Comparison of ENCODE assay signal across 23 cellular contexts in genomic region chr16:78034530-78034929, GRCh38. TPM values are rescaled to one million over a fixed set of nuclear protein-coding genes. Genes with fewer than 3 reads are reported as not detected.
DNase-seq lines count a peak whose midpoint lies in the region; TF ChIP-seq lines count a peak whose summit lies in the region.
"Had no signal": no experiment of that assay in that cellular context is flagged by ENCODE, and none has a peak within 500 bp of the region (broad histone marks: within the 10 kb centered on the region; RNA-seq: fewer than 3 reads in every experiment).

No MANE protein-coding gene starts in this region.

- no peaks in the 10 kb centered on the region for H3K9me3 Mint-ChIP-seq in activated CD4-positive, alpha-beta T cell treated with anti-CD3 and anti-CD28 coated beads, Interleukin-2, amount 10 ng/mL, durations not matched to agents 24 days and 14 days
- H3K9me3 Mint-ChIP-seq: natural killer cell had no signal

- H3K4me3 Mint-ChIP-seq in activated CD4-positive, alpha-beta T cell treated with anti-CD3 and anti-CD28 coated beads, Interleukin-2, amount 10 ng/mL, durations not matched to agents 24 days and 14 days: no peak overlapping the region
- H3K4me3 Mint-ChIP-seq: IgD-negative memory B cell, natural killer cell had no signal

- intact Hi-C loops in activated CD4-positive, alpha-beta T cell treated with anti-CD3 and anti-CD28 coated beads, Interleukin-2, amount 10 ng/mL, durations not matched to agents 24 days and 14 days (cut with micrococcal nuclease): no loop called here

- no peak for TF ChIP-seq CTCF in GM20000 (IDR thresholded peaks at IDR 0.05; ENCODE audit: extremely low read depth, missing control alignments)

- H3K4me1 Mint-ChIP-seq in activated CD4-positive, alpha-beta T cell treated with anti-CD3 and anti-CD28 coated beads, Interleukin-2, amount 10 ng/mL, durations not matched to agents 24 days and 14 days: peaks cover 14% of the 10 kb centered on the region
- H3K4me1 Mint-ChIP-seq: IgD-negative memory B cell, natural killer cell had no signal

- H3K36me3 Mint-ChIP-seq in activated CD4-positive, alpha-beta T cell treated with anti-CD3 and anti-CD28 coated beads, Interleukin-2, amount 10 ng/mL, durations not matched to agents 24 days and 14 days (ENCODE audit: low read depth): no peaks in the 10 kb centered on the region
- H3K36me3 Mint-ChIP-seq: IgD-negative memory B cell, natural killer cell had no signal

- DNase-seq in activated CD4-positive, alpha-beta T cell treated with anti-CD3 and anti-CD28 coated beads, Interleukin-2, amount 10 ng/mL, durations not matched to agents 24 days and 14 days: peak; percentile 57
- DNase-seq in activated CD4-positive, alpha-beta T cell treated with anti-CD3 and anti-CD28 coated beads for 1 hour: no peak
- DNase-seq in DMS79 treated with DMSO at 0.1 percent for 48 hours (lab: John Stamatoyannopoulos, UW): peak; percentile 37
- peak; percentile 1 for DNase-seq in OCI-M1 (lab: John Stamatoyannopoulos, UW)
- peak; percentile 80 for DNase-seq in islet precursor cell
- no peak for DNase-seq in GM20000 (ENCODE audit: low spot score)
- no peak for DNase-seq in NCI-H774 (lab: John Stamatoyannopoulos, UW)
- no peak for DNase-seq in SK-N-DZ (ENCODE audit: low spot score)
- DNase-seq: activated CD8-positive, alpha-beta memory T cell treated with anti-CD3 and anti-CD28 coated beads for 24 hours; activated effector memory CD4-positive, alpha-beta T cell treated with Interleukin-2 at 50 U/mL for 16 hours; effector CD8-positive, alpha-beta T cell; mesenchymal stem cell; natural killer cell; NCI-H1930; NCI-H524; pancreas; SW 1271 had no signal

- H3K27me3 Mint-ChIP-seq in activated CD4-positive, alpha-beta T cell treated with anti-CD3 and anti-CD28 coated beads, Interleukin-2, amount 10 ng/mL, durations not matched to agents 24 days and 14 days: peaks cover 11% of the 10 kb centered on the region

- no peak overlapping the region for H3K27ac Mint-ChIP-seq in activated CD4-positive, alpha-beta T cell treated with anti-CD3 and anti-CD28 coated beads, Interleukin-2, amount 10 ng/mL, durations not matched to agents 24 days and 14 days
- H3K27ac Mint-ChIP-seq: IgD-negative memory B cell, natural killer cell had no signal

RNA-seq across cellular contexts. Expression of gene CLEC3A, which starts 12.2 kb away (rescaled TPM):
- total RNA-seq in activated CD4-positive, alpha-beta T cell treated with anti-CD3 and anti-CD28 coated beads, Interleukin-2, amount 10 ng/mL, durations not matched to agents 24 days and 14 days: not detected in 2 replicates
- not detected in 2 replicates for polyA plus RNA-seq in SK-N-DZ (2014; cell fraction: cytosol; rRNA removed)
- not detected in 2 replicates for polyA plus RNA-seq in SK-N-DZ (2014; cell fraction: nucleus; rRNA removed)
- total RNA-seq: cerebellum, esophagus mucosa, natural killer cell, pancreas, subcutaneous adipose tissue, vagina had no signal
- polyA plus RNA-seq: A549, IgD-negative memory B cell, pancreas had no signal

Comparison
In these comparisons a context has a peak if more than half of its experiments do, and no peak if none do; other contexts are left out.
1. DNase-seq: peak in activated CD4-positive, alpha-beta T cell treated with anti-CD3 and anti-CD28 coated beads, Interleukin-2, amount 10 ng/mL, durations not matched to agents 24 days and 14 days (single experiment), DMS79 treated with DMSO at 0.1 percent for 48 hours (single experiment), OCI-M1 (single experiment) and islet precursor cell (single experiment); none in activated CD4-positive, alpha-beta T cell treated with anti-CD3 and anti-CD28 coated beads for 1 hour (single experiment), GM20000 (single experiment), NCI-H774 (single experiment) and SK-N-DZ (single experiment).